18 cellular contexts compared by ENCODE assay signal in the genomic region with DNA sequence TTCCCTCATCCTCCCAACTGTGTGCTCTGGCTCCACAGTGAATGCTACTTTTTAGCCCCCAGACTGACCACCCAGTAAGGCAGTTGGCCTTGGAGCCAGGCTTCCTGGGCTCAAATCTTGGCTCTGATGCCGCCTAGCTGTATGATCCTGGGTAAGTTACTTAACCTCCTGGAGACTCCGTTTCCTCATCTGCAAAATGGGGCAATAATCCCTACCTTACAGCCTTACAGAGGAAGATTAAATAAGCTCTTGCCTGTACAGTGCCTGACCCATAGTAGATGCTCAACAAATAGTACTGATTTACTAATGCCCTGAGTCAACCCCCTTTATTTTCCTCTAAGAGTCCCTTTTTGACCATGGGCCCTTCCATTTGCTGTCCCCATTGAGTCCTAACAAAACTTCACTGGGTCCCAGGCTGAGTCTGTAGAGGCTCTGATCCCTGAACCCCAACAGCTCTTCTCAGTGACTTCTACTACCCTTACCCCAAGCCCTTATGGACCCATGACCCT. TPM values are rescaled to one million over a fixed set of nuclear protein-coding genes. Genes with fewer than 3 reads are reported as not detected.
DNase-seq lines count a peak whose midpoint lies in the region; ATAC-seq, FAIRE-seq and TF ChIP-seq lines count a peak whose summit lies in the region.
"Had no signal": no experiment of that assay in that cellular context is flagged by ENCODE, and none has a peak within 500 bp of the region (broad histone marks: within the 10 kb centered on the region; RNA-seq: fewer than 3 reads in every experiment).

No MANE protein-coding gene starts in this region.

- peak overlapping the region; percentile 46 for H2AK9ac ChIP-seq in IMR-90 (replicated peaks; ENCODE audit: low read depth, low read length, poor library complexity)

- no peak overlapping the region for H3K4me3 ChIP-seq in IMR-90 (ENCODE audit: insufficient read depth, low read depth, low read length)
- no peak overlapping the region for H3K4me3 ChIP-seq in K562
- no peak overlapping the region for H3K4me3 ChIP-seq in liver (ENCODE audit: low read depth in 1 of 3, low read length in 3 of 3)
- H3K4me3 ChIP-seq in HAP-1 = no peak overlapping the region
- no peak overlapping the region for H3K4me3 ChIP-seq in right atrium auricular region

- H4K20me1 ChIP-seq in IMR-90 (ENCODE audit: insufficient read depth, low read length) (peaks cover 15% of the 10 kb centered on the region), K562 (replicated peaks; ENCODE audit: control insufficient read depth, insufficient read depth, low read length) (peaks cover 6% of the 10 kb centered on the region; the same call in 1 of the 2 replicates)

- WGBS in IMR-90 (ENCODE audit: extremely low coverage in 2 of 2, insufficient read length in 1 of 2), 2 experiments = 90% methylated on average over 2 of the region's 2 CpGs; no CpG with 5 or more reads in 1 of the 2 experiments
- 80% methylated on average over 2 of the region's 2 CpGs for WGBS in K562 (ENCODE audit: insufficient coverage, low coverage, missing lambda C conversion rate)
- WGBS in liver = 98% methylated on average over 2 of the region's 2 CpGs

- TF ChIP-seq CTCF in IMR-90 (conservative IDR thresholded peaks at IDR 0.05; ENCODE audit: low read depth, low read length) (no peak), K562 (IDR thresholded peaks at IDR 0.05 in 2 of 3, conservative IDR thresholded peaks at IDR 0.05 in 1 of 3; ENCODE audit: insufficient read depth in 2 of 3, low read depth in 1 of 3, low read length in 3 of 3) (no peak), liver (IDR thresholded peaks at IDR 0.05; ENCODE audit: low read depth, low read length, missing input control) (no peak), right atrium auricular region (IDR thresholded peaks at IDR 0.05) (no peak)

- H3K9me1 ChIP-seq in IMR-90 (ENCODE audit: insufficient read depth, low read length) = peaks cover 29% of the 10 kb centered on the region
- no peaks in the 10 kb centered on the region for H3K9me1 ChIP-seq in K562 (ENCODE audit: control insufficient read depth, insufficient read depth, low read length)

- POLR2A ChIA-PET in IMR-90 (lab: Charles Lee; ENCODE audit: unreplicated experiment) (interaction anchor here (0.6 kb wide), 1 partner anchor 157 kb away, joined by 7 read pairs; no protein-coding TSS in a partner anchor), K562 (lab: Yijun Ruan, JAX) (interaction anchor here (1.0 kb wide), 1 partner anchor 21 kb away, joined by 3 read pairs; no protein-coding TSS in a partner anchor)

- H3K27me3 Mint-ChIP-seq in stimulated activated naive B cell treated with anti-CD40 and anti-IgM and Interleukin-4, amounts not matched to agents 10 μg/mL and 1 μg/mL and 100 μg/mL, for 72 hours = no peaks in the 10 kb centered on the region
- H3K27me3 Mint-ChIP-seq: CD4-positive, alpha-beta memory T cell had no signal

- H3K36me3 ChIP-seq in IMR-90 (ENCODE audit: control insufficient read depth, insufficient read depth, low read length) (no peaks in the 10 kb centered on the region), K562 (ENCODE audit: control insufficient read depth, insufficient read depth, low read length) (peaks cover 20% of the 10 kb centered on the region; the same call in 2 of the 3 replicates), liver (ENCODE audit: control insufficient read depth in 4 of 4, insufficient read depth in 3 of 4, low read depth in 1 of 4, low read length in 3 of 4) (no peaks in the 10 kb centered on the region), HAP-1 (replicated peaks) (peaks cover 13% of the 10 kb centered on the region), right atrium auricular region (no peaks in the 10 kb centered on the region)

- H3K9me3 Mint-ChIP-seq in stimulated activated naive B cell treated with anti-CD40 and anti-IgM and Interleukin-4, amounts not matched to agents 10 μg/mL and 1 μg/mL and 100 μg/mL, for 72 hours = no peaks in the 10 kb centered on the region
- H3K9me3 Mint-ChIP-seq: activated T-cell treated with anti-CD3 and anti-CD28 coated beads, Interleukin-2, amount 50 U/mL, for 72 hours; CD4-positive, alpha-beta memory T cell; immature natural killer cell; T-helper 2 cell treated with Interferon-gamma antibody and Interleukin-4, amounts not matched to agents 5 μg/mL and 100 μg/mL, for 36 hours had no signal

- H3K4me2 ChIP-seq in IMR-90 (ENCODE audit: low read depth, low read length) = peak overlapping the region; percentile 24; the same call in 1 of the 2 replicates
- H3K4me2 ChIP-seq in K562 (ENCODE audit: insufficient read depth, low read length) = no peak overlapping the region

- no peak overlapping the region for H3K56ac ChIP-seq in IMR-90 (ENCODE audit: extremely low read depth, insufficient read depth, low read length)

- TF ChIP-seq EP300 in K562 (IDR thresholded peaks at IDR 0.05; ENCODE audit: low read length) = no peak

- peaks cover 9 to 45% of the 10 kb centered on the region in 2 experiments for H3K79me1 ChIP-seq in IMR-90 (ENCODE audit: low read depth in 1 of 2, low read length in 2 of 2)

- in situ Hi-C loops in IMR-90 (cut with MboI; ENCODE audit: low sequenced_read_pairs) = no loop called here
- in situ Hi-C loops in K562 (cut with MboI) = no loop called here
- in situ Hi-C loops in HAP-1 (cut with MboI; ENCODE audit: low sequenced_read_pairs) = no loop called here

- no peak for FAIRE-seq in K562 (lab: Jason Lieb, UNC)
- FAIRE-seq: GM12891, RCC 7860 had no signal

- H2AFZ ChIP-seq in IMR-90 (replicated peaks; ENCODE audit: low read length, poor library complexity) (peak overlapping the region; percentile 82), K562 (ENCODE audit: low read depth, low read length) (no peak overlapping the region)

- no peaks in the 10 kb centered on the region for H3K27me3 ChIP-seq in IMR-90 (ENCODE audit: control insufficient read depth, insufficient read depth, low read length)
- H3K27me3 ChIP-seq in K562 (ENCODE audit: control insufficient read depth in 2 of 2, insufficient read depth in 2 of 2, low read length in 2 of 2) = no peaks in the 10 kb centered on the region
- H3K27me3 ChIP-seq in liver (ENCODE audit: control insufficient read depth in 4 of 4, insufficient read depth in 4 of 4, low read length in 3 of 4) = no peaks in the 10 kb centered on the region
- no peaks in the 10 kb centered on the region for H3K27me3 ChIP-seq in HAP-1 (ENCODE audit: low read depth)
- no peaks in the 10 kb centered on the region for H3K27me3 ChIP-seq in right atrium auricular region

- H2BK15ac ChIP-seq in IMR-90 (ENCODE audit: low read depth, low read length) = peak overlapping the region; percentile 15; the same call in 1 of the 3 replicates

- peak overlapping the region; percentile 94 for H4K91ac ChIP-seq in IMR-90 (ENCODE audit: insufficient read depth, low read depth, low read length)

- peak overlapping the region; percentile 76 for H2BK5ac ChIP-seq in IMR-90 (ENCODE audit: low read depth, low read length, poor library complexity, severe bottlenecking)

- H3K9ac ChIP-seq in IMR-90 (ENCODE audit: low read depth, low read length) (peak overlapping the region; percentile 82), K562 (ENCODE audit: insufficient read depth in 1 of 2, low read depth in 2 of 2, low read length in 2 of 2) (peak overlapping the region in 1 of 2 experiments; percentile 84; a peak in 2 of 4 replicates), liver (ENCODE audit: low read depth in 1 of 2, low read length in 2 of 2) (no peak overlapping the region)

- peak overlapping the region; percentile 97 for H3K14ac ChIP-seq in IMR-90 (replicated peaks; ENCODE audit: low read depth, low read length)

- no peak for ATAC-seq in IMR-90 (ENCODE audit: low read depth)
- ATAC-seq in K562 = no peak
- ATAC-seq in stimulated activated naive B cell treated with anti-CD40 and anti-IgM and Interleukin-4, amounts not matched to agents 10 μg/mL and 1 μg/mL and 100 μg/mL, for 72 hours (replicated peaks) = no peak
- no peak for ATAC-seq in HG03378 (IDR thresholded peaks at IDR 0.05; ENCODE audit: unreplicated experiment)
- ATAC-seq: activated T-cell treated with anti-CD3 and anti-CD28 coated beads, Interleukin-2, amount 50 U/mL, for 72 hours had no signal

- peak overlapping the region; percentile 94 for H2BK120ac ChIP-seq in IMR-90 (ENCODE audit: low read depth, low read length)

- TF ChIP-seq POLR2A in IMR-90 (IDR thresholded peaks at IDR 0.05; ENCODE audit: low read depth, low read length) (no peak), K562 (conservative IDR thresholded peaks at IDR 0.05) (no peak)

- H3K4me1 Mint-ChIP-seq in stimulated activated naive B cell treated with anti-CD40 and anti-IgM and Interleukin-4, amounts not matched to agents 10 μg/mL and 1 μg/mL and 100 μg/mL, for 72 hours = peaks cover 50 to 54% of the 10 kb centered on the region in 2 donors

- peak overlapping the region; percentile 97 for H4K5ac ChIP-seq in IMR-90 (ENCODE audit: low read depth, low read length)

- H3K79me2 ChIP-seq in K562 (ENCODE audit: control insufficient read depth, insufficient read depth, low read length) = no peaks in the 10 kb centered on the region

- dilution Hi-C loops in IMR-90 (cut with HindIII; ENCODE audit: low sequenced_read_pairs, unreplicated experiment) = no loop called here

- H2BK20ac ChIP-seq in IMR-90 (ENCODE audit: low read depth, low read length) = no peak overlapping the region

- H2AK5ac ChIP-seq in IMR-90 (ENCODE audit: low read depth, low read length) = peak overlapping the region; percentile 69

- H3K4me3 Mint-ChIP-seq in stimulated activated naive B cell treated with anti-CD40 and anti-IgM and Interleukin-4, amounts not matched to agents 10 μg/mL and 1 μg/mL and 100 μg/mL, for 72 hours = no peak overlapping the region
- H3K4me3 Mint-ChIP-seq: activated T-cell treated with anti-CD3 and anti-CD28 coated beads, Interleukin-2, amount 50 U/mL, for 72 hours; CD4-positive, alpha-beta memory T cell; immature natural killer cell; T-helper 2 cell treated with Interferon-gamma antibody and Interleukin-4, amounts not matched to agents 5 μg/mL and 100 μg/mL, for 36 hours had no signal

- H3K4me1 ChIP-seq in IMR-90 (ENCODE audit: control insufficient read depth, insufficient read depth, low read length) = peaks cover 32% of the 10 kb centered on the region
- H3K4me1 ChIP-seq in K562 (replicated peaks in 1 of 2; ENCODE audit: control insufficient read depth in 2 of 2, insufficient read depth in 2 of 2, low read length in 2 of 2) = peaks cover 18 to 27% of the 10 kb centered on the region in 2 experiments
- H3K4me1 ChIP-seq in liver (ENCODE audit: control insufficient read depth in 4 of 4, insufficient read depth in 4 of 4, low read length in 3 of 4) = peaks cover 12 to 28% (median 15%) of the 10 kb centered on the region in 4 donors
- H3K4me1 ChIP-seq in HAP-1 = peaks cover 23% of the 10 kb centered on the region
- H3K4me1 ChIP-seq in right atrium auricular region = peaks cover 0 to 64% of the 10 kb centered on the region in 2 donors

- peaks cover 13 to 65% of the 10 kb centered on the region in 2 donors for H3K36me3 Mint-ChIP-seq in stimulated activated naive B cell treated with anti-CD40 and anti-IgM and Interleukin-4, amounts not matched to agents 10 μg/mL and 1 μg/mL and 100 μg/mL, for 72 hours

- peak overlapping the region; percentile 97 for H3K4ac ChIP-seq in IMR-90 (ENCODE audit: low read depth, low read length)

- peak overlapping the region; percentile 74 to 96; a peak in 3 of 4 replicates for H4K8ac ChIP-seq in IMR-90 (ENCODE audit: low read depth in 2 of 2, low read length in 2 of 2)

- H3K9me3 ChIP-seq in IMR-90 (ENCODE audit: control insufficient read depth, insufficient read depth, low read length) = no peaks in the 10 kb centered on the region
- no peaks in the 10 kb centered on the region for H3K9me3 ChIP-seq in K562 (replicated peaks; ENCODE audit: control insufficient read depth, insufficient read depth, low read depth, low read length)
- no peaks in the 10 kb centered on the region for H3K9me3 ChIP-seq in liver (ENCODE audit: control insufficient read depth in 4 of 4, low read length in 3 of 4)
- no peaks in the 10 kb centered on the region for H3K9me3 ChIP-seq in HAP-1
- H3K9me3 ChIP-seq in right atrium auricular region = no peaks in the 10 kb centered on the region

- no peak for TF ChIP-seq RAD21 in IMR-90 (IDR thresholded peaks at IDR 0.05; ENCODE audit: low read length)
- no peak for TF ChIP-seq RAD21 in K562 (CRISPR knock-in tag; conservative IDR thresholded peaks at IDR 0.05 in 1 of 2, IDR thresholded peaks at IDR 0.05 in 1 of 2)
- TF ChIP-seq RAD21 in liver (IDR thresholded peaks at IDR 0.05) = no peak

- peak overlapping the region; percentile 39 for H3K27ac Mint-ChIP-seq in stimulated activated naive B cell treated with anti-CD40 and anti-IgM and Interleukin-4, amounts not matched to agents 10 μg/mL and 1 μg/mL and 100 μg/mL, for 72 hours
- H3K27ac Mint-ChIP-seq: activated T-cell treated with anti-CD3 and anti-CD28 coated beads, Interleukin-2, amount 50 U/mL, for 72 hours; T-helper 2 cell treated with Interferon-gamma antibody and Interleukin-4, amounts not matched to agents 5 μg/mL and 100 μg/mL, for 36 hours had no signal

- CTCF ChIA-PET in IMR-90 (lab: Yijun Ruan, JAX) = interaction anchor here (0.8 kb wide), 1 partner anchor 15 kb away, joined by 3 read pairs; no protein-coding TSS in a partner anchor
- CTCF ChIA-PET in K562 (lab: Yijun Ruan, JAX; ENCODE audit: low intra/inter-chr PET ratio) = no interaction called here

- H3K23ac ChIP-seq in IMR-90 (ENCODE audit: low read depth, low read length) = peak overlapping the region; percentile 98; the same call in 1 of the 2 replicates

- peak overlapping the region; percentile 44; the same call in 1 of the 2 replicates for H3K18ac ChIP-seq in IMR-90 (ENCODE audit: low read depth, low read length)

- intact Hi-C loops in IMR-90 (cut with micrococcal nuclease) (no loop called here), K562 (cut with micrococcal nuclease) (no loop called here)

- H3K27ac ChIP-seq in IMR-90 (ENCODE audit: insufficient read depth, low read length) (peak overlapping the region; percentile 86; the same call in 1 of the 2 replicates), K562 (ENCODE audit: extremely low read depth, low read depth, low read length) (peak overlapping the region; percentile 65; the same call in 2 of the 3 replicates), liver (ENCODE audit: low read depth in 1 of 2, low read length in 2 of 2) (peak overlapping the region; percentile 42 to 49), right atrium auricular region (peak overlapping the region in 1 of 2 donors; percentile 48)

- BruUV-seq in IMR-90 (replicated peaks; lab: Mats Ljungman, UMichigan) = no TSS peak
- no TSS peak for BruUV-seq in K562 (replicated peaks; lab: Mats Ljungman, UMichigan)

- no peak for DNase-seq in IMR-90
- DNase-seq in K562 (ENCODE audit: extremely low read depth in 1 of 4, low spot score in 3 of 4) = no peak
- no peak for DNase-seq in stimulated activated naive B cell treated with anti-CD40 and anti-IgM and Interleukin-4, amounts not matched to agents 10 μg/mL and 1 μg/mL and 100 μg/mL, for 72 hours
- no peak for DNase-seq in HAP-1 (ENCODE audit: low spot score in 2 of 2)
- no peak for DNase-seq in right atrium auricular region (ENCODE audit: low spot score)
- no peak for DNase-seq in amygdala (lab: John Stamatoyannopoulos, UW)
- DNase-seq: activated CD4-positive, alpha-beta T cell treated with anti-CD3 and anti-CD28 coated beads, Interleukin-2, amount 50 U/mL, for 1 hour; activated T-cell treated with anti-CD3 and anti-CD28 coated beads, Interleukin-2, amount 50 U/mL, for 72 hours; CD4-positive, alpha-beta memory T cell; immature natural killer cell; Kasumi-1; NCI-H524 treated with DMSO at 0.1 percent for 48 hours; stimulated activated CD4-positive, alpha-beta T cell treated with anti-CD3 and anti-CD28 coated beads, Interleukin-4, amount 100 ng/mL, for 1 hour had no signal

RNA-seq across cellular contexts. Expression of a gene that starts 31.2 kb away (rescaled TPM):
- 0.72 and 0.83 TPM in 2 replicates for total RNA-seq in IMR-90 (2012; rRNA removed)
- 9.5 and 10.4 TPM in 2 replicates for polyA plus RNA-seq in IMR-90 (2012; rRNA removed)
- polyA plus RNA-seq in IMR-90 (2012; cell fraction: cytosol; rRNA removed) = 6.0 and 13.9 TPM in 2 replicates
- 9.7 and 21.6 TPM in 2 replicates for polyA plus RNA-seq in IMR-90 (2012; cell fraction: nucleus; rRNA removed; ENCODE audit: low replicate concordance)
- 5.5 and 10.3 TPM in 2 replicates for total RNA-seq in K562 (2011; cell fraction: chromatin; rRNA removed; ENCODE audit: low replicate concordance)
- 4.9 and 8.2 TPM in 2 replicates for total RNA-seq in K562 (2011; cell fraction: nucleolus; rRNA removed)
- total RNA-seq in K562 (2011; cell fraction: nucleoplasm; rRNA removed) = 5.6 and 10.2 TPM in 2 replicates
- 3.4 and 5.9 TPM in 2 replicates for total RNA-seq in K562 (2014; rRNA removed)
- total RNA-seq in K562 (2014; rRNA removed; fragmentation: Illumina TruSeq; extraction: Trizol) = 0.70 and 1.1 TPM in 2 replicates
- total RNA-seq in K562 (2015; rRNA removed; fragmentation: Illumina TruSeq; extraction: Trizol) = 2.3 TPM in 2 replicates
- 26.7 and 29.4 TPM in 2 replicates for total RNA-seq in K562 (2021)
- polyA plus RNA-seq in K562 (2011; rRNA removed) = 1.2 and 2.9 TPM in 2 replicates
- polyA plus RNA-seq in K562 (2011; cell fraction: cytosol; rRNA removed) = 1.5 and 3.9 TPM in 2 replicates
- 4.4 and 9.6 TPM in 2 replicates for polyA plus RNA-seq in K562 (2011; cell fraction: nucleus; rRNA removed)
- polyA plus RNA-seq in K562 (2012) = 17.6 and 30.3 TPM in 2 replicates
- polyA plus RNA-seq in K562 (2014; fragmentation: Illumina TruSeq; extraction: Trizol) = 5.9 and 13.8 TPM in 2 replicates
- polyA plus RNA-seq in K562 (2014; fragmentation: Nextera tagmentation; extraction: Ambion mirVana) = under 1 TPM; 0.11 TPM
- polyA plus RNA-seq in K562 (2014; rRNA removed) = 6.7 and 7.4 TPM in 2 replicates
- polyA minus RNA-seq in K562 (2011; rRNA and poly(A)+ RNA removed) = 0.87 and 1.4 TPM in 2 replicates
- 7.2 and 14.0 TPM in 2 replicates for polyA minus RNA-seq in K562 (2011; cell fraction: cytosol; rRNA and poly(A)+ RNA removed)
- 2.9 and 4.7 TPM in 2 replicates for polyA minus RNA-seq in K562 (2011; cell fraction: nucleus; rRNA and poly(A)+ RNA removed)
- 1 to 10 TPM; 3.7 to 4.9 TPM for total RNA-seq in liver
- polyA plus RNA-seq in liver = 10 to 100 TPM in 1 of 2 donors, 1 to 10 TPM in 1; 2.5 to 16.0 TPM
- 10 to 100 TPM in 1 of 2 donors, 1 to 10 TPM in 1; 9.3 to 20.2 TPM for total RNA-seq in right atrium auricular region
